Comparison of ENCODE assay signal across 25 cellular contexts in the genomic region with DNA sequence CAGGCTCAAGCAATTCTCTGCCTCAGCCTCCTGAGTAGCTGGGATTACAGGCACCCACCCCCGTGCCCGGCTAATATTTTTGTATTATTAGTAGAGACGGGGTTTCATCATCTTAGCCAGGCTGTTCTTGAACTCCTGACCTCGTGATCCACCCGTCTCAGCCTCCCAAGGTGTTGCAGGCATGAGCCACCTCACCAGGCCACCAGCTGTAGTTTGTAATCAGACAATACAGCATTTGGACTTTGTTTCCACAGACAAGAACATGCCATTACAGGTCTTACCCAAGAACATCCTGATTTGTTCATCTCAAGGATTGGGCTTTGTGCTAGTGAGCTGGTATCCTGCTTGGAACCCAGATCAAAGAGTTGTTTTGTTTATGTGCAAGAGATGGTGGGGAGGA. TPM values are rescaled to one million over a fixed set of nuclear protein-coding genes. Genes with fewer than 3 reads are reported as not detected.
DNase-seq lines count a peak whose midpoint lies in the region; ATAC-seq, FAIRE-seq and TF ChIP-seq lines count a peak whose summit lies in the region.
"Had no signal": no experiment of that assay in that cellular context is flagged by ENCODE, and none has a peak within 500 bp of the region (broad histone marks: within the 10 kb centered on the region; RNA-seq: fewer than 3 reads in every experiment).

No MANE protein-coding gene starts in this region.

- POLR2A ChIA-PET in HepG2 (lab: Yijun Ruan, JAX), result interaction anchor here (0.6 to 7.7 kb wide), 5 partner anchors 10 to 42 kb away, joined by 3 to 265 read pairs (median 4); a partner anchor contains a TSS

- H3K27me3 ChIP-seq in RWPE2 (ENCODE audit: insufficient read depth, poor library complexity, severe bottlenecking) (no peaks in the 10 kb centered on the region), bronchial epithelial cell (ENCODE audit: control insufficient read depth, insufficient read depth, low read length) (no peaks in the 10 kb centered on the region), HepG2 (ENCODE audit: control insufficient read depth in 1 of 2, insufficient read depth in 2 of 2, low read length in 2 of 2) (no peaks in the 10 kb centered on the region; a peak in 1 of 5 replicates)
- H3K27me3 ChIP-seq: BE2C had no signal

- CTCF ChIA-PET in HepG2 (lab: Yijun Ruan, JAX; ENCODE audit: low intra/inter-chr PET ratio, low total read pairs), result no interaction called here

- H3K4me1 ChIP-seq in RWPE2 (ENCODE audit: insufficient read depth, poor library complexity, severe bottlenecking) (peaks cover 27% of the 10 kb centered on the region), HepG2 (ENCODE audit: insufficient read depth, low read length) (peaks cover 95% of the 10 kb centered on the region)
- H3K4me1 ChIP-seq: BE2C, Caco-2 had no signal

- no peaks in the 10 kb centered on the region for H3K36me3 ChIP-seq in RWPE2 (ENCODE audit: low read depth)
- H3K36me3 ChIP-seq in bronchial epithelial cell (ENCODE audit: control insufficient read depth, insufficient read depth, low read length), result no peaks in the 10 kb centered on the region
- no peaks in the 10 kb centered on the region for H3K36me3 ChIP-seq in HepG2 (replicated peaks in 1 of 2; ENCODE audit: control insufficient read depth in 1 of 2, insufficient read depth in 2 of 2, low read length in 2 of 2)
- H3K36me3 ChIP-seq: BE2C had no signal

- ATAC-seq in RWPE2 (ENCODE audit: low read depth) (peak; percentile 58), esophagus mucosa (peak; percentile 59), HepG2 (no peak; the same call in 2 of the 3 replicates), GM18498 (IDR thresholded peaks at IDR 0.05; ENCODE audit: unreplicated experiment) (no peak), GM21825 (IDR thresholded peaks at IDR 0.05; ENCODE audit: unreplicated experiment) (no peak)
- ATAC-seq: GM23338, HCT116, K562 had no signal

- no peak for TF ChIP-seq CTCF in RWPE2 (IDR thresholded peaks at IDR 0.05; ENCODE audit: poor library complexity, severe bottlenecking)
- no peak for TF ChIP-seq CTCF in bronchial epithelial cell (IDR thresholded peaks at IDR 0.05; ENCODE audit: insufficient read depth, low read length, severe bottlenecking)
- TF ChIP-seq CTCF in HepG2 (CRISPR knock-in tag; IDR thresholded peaks at IDR 0.05), result no peak

- intact Hi-C loops in HepG2 (cut with micrococcal nuclease; ENCODE audit: unreplicated experiment), result loop anchor here (2.0 kb wide), 2 partner anchors 15 to 19 kb away; no protein-coding TSS in a partner anchor

- no peak overlapping the region for H3K4me3 ChIP-seq in RWPE2 (ENCODE audit: severe bottlenecking)
- H3K4me3 ChIP-seq in bronchial epithelial cell (ENCODE audit: low read depth, low read length), result no peak overlapping the region
- H3K4me3 ChIP-seq in HepG2 (replicated peaks in 1 of 3; ENCODE audit: insufficient read depth in 1 of 3, low read depth in 2 of 3, low read length in 3 of 3), result no peak overlapping the region
- H3K4me3 ChIP-seq: GM23338, K562 had no signal

- TF ChIP-seq POLR2A in HepG2 (IDR thresholded peaks at IDR 0.05; ENCODE audit: insufficient read depth in 1 of 2, low read depth in 2 of 2, low read length in 2 of 2), result no peak

- H3K9ac ChIP-seq in HepG2 (ENCODE audit: insufficient read depth, low read depth, low read length), result no peak overlapping the region

- in situ Hi-C loops in HepG2 (cut with HindIII; ENCODE audit: extremely low pct_ligation_motif_present, low pct_unique_long_range_greater_than_20kb), result no loop called here

- WGBS in HepG2 (ENCODE audit: low lambda C conversion rate), result 2% methylated on average over 5 of the region's 5 CpGs

- H3K27ac ChIP-seq in RWPE2 (ENCODE audit: poor library complexity, severe bottlenecking) (peak overlapping the region; percentile 41), HepG2 (ENCODE audit: extremely low read length, insufficient read depth, low read length) (peak overlapping the region; percentile 15)
- H3K27ac ChIP-seq: C4-2B, HL-60 had no signal

- no peak for TF ChIP-seq RAD21 in HepG2 (CRISPR knock-in tag; IDR thresholded peaks at IDR 0.05)

- H3K79me2 ChIP-seq in HepG2 (ENCODE audit: insufficient read depth, low read length), result no peaks in the 10 kb centered on the region

- H2AFZ ChIP-seq in HepG2 (ENCODE audit: low read length), result no peak overlapping the region
- H2AFZ ChIP-seq: GM23338 had no signal

- BruUV-seq in HepG2 (replicated peaks; lab: Mats Ljungman, UMichigan), result no TSS peak

- DNase-seq in RWPE2 (ENCODE audit: low spot score) (no peak), bronchial epithelial cell (ENCODE audit: low read depth) (peak; percentile 80), HepG2 (ENCODE audit: low spot score) (peak; percentile 28), middle frontal gyrus (ENCODE audit: extremely low spot score, low spot score) (no peak)
- DNase-seq: ACHN; BE2C; Caco-2; CD4-positive, alpha-beta T cell; H7; HFFc6; IMR-90 had no signal

- TF ChIP-seq EP300 in HepG2 (IDR thresholded peaks at IDR 0.05; ENCODE audit: low read depth in 2 of 2, low read length in 2 of 2), result peak in 1 of 2 experiments; percentile 35; a peak in 1 of 4 replicates
- no peak for TF ChIP-seq EP300 in HepG2 (CRISPR knock-in tag; IDR thresholded peaks at IDR 0.05; ENCODE audit: borderline replicate concordance)

- H4K20me1 ChIP-seq in HepG2 (ENCODE audit: insufficient read depth, low read length), result no peaks in the 10 kb centered on the region

- peak overlapping the region; percentile 66 for H3K4me2 ChIP-seq in HepG2 (ENCODE audit: low read depth, low read length)
- H3K4me2 ChIP-seq: GM23338 had no signal

- FAIRE-seq in bronchial epithelial cell (lab: Jason Lieb, UNC), result no peak
- no peak for FAIRE-seq in HepG2 (lab: Jason Lieb, UNC)
- FAIRE-seq: A204.1, D721Med, G401.6, GM12891, GM18507, K562 had no signal

- no peaks in the 10 kb centered on the region for H3K9me3 ChIP-seq in RWPE2 (ENCODE audit: severe bottlenecking)
- no peaks in the 10 kb centered on the region for H3K9me3 ChIP-seq in HepG2 (ENCODE audit: low read length)
- H3K9me3 ChIP-seq: BE2C, Caco-2 had no signal

RNA-seq across cellular contexts. Expression of a gene that starts 30.1 kb away (rescaled TPM):
- total RNA-seq in bronchial epithelial cell (0.13 and 0.53 TPM in 2 replicates), esophagus mucosa (1.7 TPM), HepG2 (2016; rRNA removed; fragmentation: Illumina TruSeq; extraction: Trizol) (3.6 and 4.1 TPM in 2 replicates)
- total RNA-seq in HepG2 (2016; cell fraction: cytosol; rRNA removed; fragmentation: Illumina TruSeq; extraction: Trizol; ENCODE audit: low read depth), result 2.2 and 2.4 TPM in 2 replicates
- 3.2 and 4.7 TPM in 2 replicates for total RNA-seq in HepG2 (2016; cell fraction: insoluble cytoplasmic fraction; rRNA removed; fragmentation: Illumina TruSeq; extraction: Trizol)
- 6.2 and 6.9 TPM in 2 replicates for total RNA-seq in HepG2 (2016; cell fraction: membrane; rRNA removed; fragmentation: Illumina TruSeq; extraction: Trizol)
- 3.8 and 4.0 TPM in 2 replicates for total RNA-seq in HepG2 (2016; cell fraction: nucleus; rRNA removed; fragmentation: Illumina TruSeq; extraction: Trizol)
- 8.7 and 10.1 TPM in 2 replicates for polyA plus RNA-seq in HepG2 (2011; rRNA removed)
- 10.2 and 10.7 TPM in 2 replicates for polyA plus RNA-seq in HepG2 (2011; cell fraction: cytosol; rRNA removed)
- polyA plus RNA-seq in HepG2 (2011; cell fraction: nucleus; rRNA removed), result 9.3 and 9.9 TPM in 2 replicates
- 12.3 and 32.8 TPM in 2 replicates for polyA plus RNA-seq in HepG2 (2012)
- 7.2 and 9.4 TPM in 2 replicates for polyA plus RNA-seq in HepG2 (2016; cell fraction: cytosol; fragmentation: Illumina TruSeq; extraction: Trizol; ENCODE audit: low read depth)
- polyA plus RNA-seq in HepG2 (2016; cell fraction: insoluble cytoplasmic fraction; fragmentation: Illumina TruSeq; extraction: Trizol; ENCODE audit: low read depth), result 13.1 and 13.3 TPM in 2 replicates
- polyA plus RNA-seq in HepG2 (2016; cell fraction: membrane; fragmentation: Illumina TruSeq; extraction: Trizol; ENCODE audit: low read depth), result 15.0 and 15.5 TPM in 2 replicates
- 9.5 and 9.7 TPM in 2 replicates for polyA plus RNA-seq in HepG2 (2016; cell fraction: nucleus; fragmentation: Illumina TruSeq; extraction: Trizol; ENCODE audit: insufficient read depth, low read depth)
- polyA minus RNA-seq in HepG2 (2011; rRNA and poly(A)+ RNA removed; ENCODE audit: low replicate concordance), result 1.0 and 10.4 TPM in 2 replicates
- 6.8 and 7.9 TPM in 2 replicates for polyA minus RNA-seq in HepG2 (2011; cell fraction: cytosol; rRNA and poly(A)+ RNA removed)
- 11.7 and 13.4 TPM in 2 replicates for polyA minus RNA-seq in HepG2 (2011; cell fraction: nucleus; rRNA and poly(A)+ RNA removed)

RNA-seq across cellular contexts. Expression of a gene that starts 30.3 kb away (rescaled TPM):
- total RNA-seq in bronchial epithelial cell (11.1 and 11.6 TPM in 2 replicates), esophagus mucosa (15.3 TPM), HepG2 (2016; rRNA removed; fragmentation: Illumina TruSeq; extraction: Trizol) (20.9 and 25.0 TPM in 2 replicates)
- total RNA-seq in HepG2 (2016; cell fraction: cytosol; rRNA removed; fragmentation: Illumina TruSeq; extraction: Trizol; ENCODE audit: low read depth), result 15.0 and 15.3 TPM in 2 replicates
- total RNA-seq in HepG2 (2016; cell fraction: insoluble cytoplasmic fraction; rRNA removed; fragmentation: Illumina TruSeq; extraction: Trizol), result 21.7 and 30.3 TPM in 2 replicates
- 13.3 and 13.7 TPM in 2 replicates for total RNA-seq in HepG2 (2016; cell fraction: membrane; rRNA removed; fragmentation: Illumina TruSeq; extraction: Trizol)
- total RNA-seq in HepG2 (2016; cell fraction: nucleus; rRNA removed; fragmentation: Illumina TruSeq; extraction: Trizol), result 13.4 and 18.3 TPM in 2 replicates
- polyA plus RNA-seq in HepG2 (2011; rRNA removed), result 14.2 and 19.0 TPM in 2 replicates
- 5.0 and 8.9 TPM in 2 replicates for polyA plus RNA-seq in HepG2 (2011; cell fraction: cytosol; rRNA removed)
- 4.0 and 7.0 TPM in 2 replicates for polyA plus RNA-seq in HepG2 (2011; cell fraction: nucleus; rRNA removed)
- 12.4 and 13.1 TPM in 2 replicates for polyA plus RNA-seq in HepG2 (2012)
- polyA plus RNA-seq in HepG2 (2016; cell fraction: cytosol; fragmentation: Illumina TruSeq; extraction: Trizol; ENCODE audit: low read depth), result 7.9 and 10.0 TPM in 2 replicates
- polyA plus RNA-seq in HepG2 (2016; cell fraction: insoluble cytoplasmic fraction; fragmentation: Illumina TruSeq; extraction: Trizol; ENCODE audit: low read depth), result 27.3 and 32.8 TPM in 2 replicates
- polyA plus RNA-seq in HepG2 (2016; cell fraction: membrane; fragmentation: Illumina TruSeq; extraction: Trizol; ENCODE audit: low read depth), result 9.6 and 13.7 TPM in 2 replicates
- 20.1 and 21.9 TPM in 2 replicates for polyA plus RNA-seq in HepG2 (2016; cell fraction: nucleus; fragmentation: Illumina TruSeq; extraction: Trizol; ENCODE audit: insufficient read depth, low read depth)
- polyA minus RNA-seq in HepG2 (2011; rRNA and poly(A)+ RNA removed; ENCODE audit: low replicate concordance), result 1.9 and 7.5 TPM in 2 replicates
- polyA minus RNA-seq in HepG2 (2011; cell fraction: cytosol; rRNA and poly(A)+ RNA removed), result 2.8 and 3.5 TPM in 2 replicates
- 21.2 and 22.8 TPM in 2 replicates for polyA minus RNA-seq in HepG2 (2011; cell fraction: nucleus; rRNA and poly(A)+ RNA removed)

RNA-seq across cellular contexts. Expression of a gene that starts 31.5 kb away (rescaled TPM):
- 0.38 and 0.53 TPM in 2 replicates for total RNA-seq in bronchial epithelial cell
- 3.5 TPM for total RNA-seq in esophagus mucosa
- total RNA-seq in HepG2 (2016; rRNA removed; fragmentation: Illumina TruSeq; extraction: Trizol), result 24.4 and 42.8 TPM in 2 replicates
- 6.1 and 8.5 TPM in 2 replicates for total RNA-seq in HepG2 (2016; cell fraction: cytosol; rRNA removed; fragmentation: Illumina TruSeq; extraction: Trizol; ENCODE audit: low read depth)
- total RNA-seq in HepG2 (2016; cell fraction: insoluble cytoplasmic fraction; rRNA removed; fragmentation: Illumina TruSeq; extraction: Trizol), result 24.1 and 44.5 TPM in 2 replicates
- 21.2 and 24.0 TPM in 2 replicates for total RNA-seq in HepG2 (2016; cell fraction: membrane; rRNA removed; fragmentation: Illumina TruSeq; extraction: Trizol)
- 74.8 and 81.7 TPM in 2 replicates for total RNA-seq in HepG2 (2016; cell fraction: nucleus; rRNA removed; fragmentation: Illumina TruSeq; extraction: Trizol)
- 310 and 460 TPM in 2 replicates for polyA plus RNA-seq in HepG2 (2011; rRNA removed)
- polyA plus RNA-seq in HepG2 (2011; cell fraction: cytosol; rRNA removed), result 141 and 152 TPM in 2 replicates
- 496 and 544 TPM in 2 replicates for polyA plus RNA-seq in HepG2 (2011; cell fraction: nucleus; rRNA removed)
- polyA plus RNA-seq in HepG2 (2012), result 253 and 287 TPM in 2 replicates
- 11.4 and 13.1 TPM in 2 replicates for polyA plus RNA-seq in HepG2 (2016; cell fraction: cytosol; fragmentation: Illumina TruSeq; extraction: Trizol; ENCODE audit: low read depth)
- polyA plus RNA-seq in HepG2 (2016; cell fraction: insoluble cytoplasmic fraction; fragmentation: Illumina TruSeq; extraction: Trizol; ENCODE audit: low read depth), result 42.4 and 50.4 TPM in 2 replicates
- polyA plus RNA-seq in HepG2 (2016; cell fraction: membrane; fragmentation: Illumina TruSeq; extraction: Trizol; ENCODE audit: low read depth), result 28.2 and 31.8 TPM in 2 replicates
- polyA plus RNA-seq in HepG2 (2016; cell fraction: nucleus; fragmentation: Illumina TruSeq; extraction: Trizol; ENCODE audit: insufficient read depth, low read depth), result 169 and 186 TPM in 2 replicates
- polyA minus RNA-seq in HepG2 (2011; rRNA and poly(A)+ RNA removed; ENCODE audit: low replicate concordance), result 0.40 and 2,799 TPM in 2 replicates
- 352 and 410 TPM in 2 replicates for polyA minus RNA-seq in HepG2 (2011; cell fraction: cytosol; rRNA and poly(A)+ RNA removed)
- 342 and 399 TPM in 2 replicates for polyA minus RNA-seq in HepG2 (2011; cell fraction: nucleus; rRNA and poly(A)+ RNA removed)
- total RNA-seq: CD4-positive, alpha-beta T cell; HFFc6; HT1080; IMR-90 had no signal
- polyA plus RNA-seq: IMR-90, K562 had no signal

RNA-seq across cellular contexts. Expression of a gene that starts 40.8 kb away (rescaled TPM):
- total RNA-seq in bronchial epithelial cell, result 222 and 317 TPM in 2 replicates
- 322 TPM for total RNA-seq in esophagus mucosa
- total RNA-seq in HepG2 (2016; rRNA removed; fragmentation: Illumina TruSeq; extraction: Trizol), result 266 and 359 TPM in 2 replicates
- total RNA-seq in HepG2 (2016; cell fraction: cytosol; rRNA removed; fragmentation: Illumina TruSeq; extraction: Trizol; ENCODE audit: low read depth), result 93.1 and 113 TPM in 2 replicates
- 255 and 373 TPM in 2 replicates for total RNA-seq in HepG2 (2016; cell fraction: insoluble cytoplasmic fraction; rRNA removed; fragmentation: Illumina TruSeq; extraction: Trizol)
- total RNA-seq in HepG2 (2016; cell fraction: membrane; rRNA removed; fragmentation: Illumina TruSeq; extraction: Trizol), result 138 and 151 TPM in 2 replicates
- 76.2 and 83.8 TPM in 2 replicates for total RNA-seq in HepG2 (2016; cell fraction: nucleus; rRNA removed; fragmentation: Illumina TruSeq; extraction: Trizol)
- 147 and 188 TPM in 2 replicates for polyA plus RNA-seq in HepG2 (2011; rRNA removed)
- polyA plus RNA-seq in HepG2 (2011; cell fraction: cytosol; rRNA removed), result 236 and 276 TPM in 2 replicates
- polyA plus RNA-seq in HepG2 (2011; cell fraction: nucleus; rRNA removed), result 40.2 and 44.6 TPM in 2 replicates
- 97.0 and 122 TPM in 2 replicates for polyA plus RNA-seq in HepG2 (2012)
- 101 and 125 TPM in 2 replicates for polyA plus RNA-seq in HepG2 (2016; cell fraction: cytosol; fragmentation: Illumina TruSeq; extraction: Trizol; ENCODE audit: low read depth)
- polyA plus RNA-seq in HepG2 (2016; cell fraction: insoluble cytoplasmic fraction; fragmentation: Illumina TruSeq; extraction: Trizol; ENCODE audit: low read depth), result 322 and 359 TPM in 2 replicates
- polyA plus RNA-seq in HepG2 (2016; cell fraction: membrane; fragmentation: Illumina TruSeq; extraction: Trizol; ENCODE audit: low read depth), result 105 and 119 TPM in 2 replicates
- polyA plus RNA-seq in HepG2 (2016; cell fraction: nucleus; fragmentation: Illumina TruSeq; extraction: Trizol; ENCODE audit: insufficient read depth, low read depth), result 146 and 155 TPM in 2 replicates
- 30.3 and 88.3 TPM in 2 replicates for polyA minus RNA-seq in HepG2 (2011; rRNA and poly(A)+ RNA removed; ENCODE audit: low replicate concordance)
- 40.0 and 52.4 TPM in 2 replicates for polyA minus RNA-seq in HepG2 (2011; cell fraction: cytosol; rRNA and poly(A)+ RNA removed)
- 10.8 and 14.4 TPM in 2 replicates for polyA minus RNA-seq in HepG2 (2011; cell fraction: nucleus; rRNA and poly(A)+ RNA removed)

RNA-seq across cellular contexts. Expression of a gene that starts 41.2 kb away (rescaled TPM):
- total RNA-seq in bronchial epithelial cell (6.6 and 9.2 TPM in 2 replicates), esophagus mucosa (8.6 TPM), HepG2 (2016; rRNA removed; fragmentation: Illumina TruSeq; extraction: Trizol) (9.1 and 10.7 TPM in 2 replicates)
- total RNA-seq in HepG2 (2016; cell fraction: cytosol; rRNA removed; fragmentation: Illumina TruSeq; extraction: Trizol; ENCODE audit: low read depth), result 10.1 and 10.8 TPM in 2 replicates
- total RNA-seq in HepG2 (2016; cell fraction: insoluble cytoplasmic fraction; rRNA removed; fragmentation: Illumina TruSeq; extraction: Trizol), result 8.7 and 9.2 TPM in 2 replicates
- 8.4 and 8.8 TPM in 2 replicates for total RNA-seq in HepG2 (2016; cell fraction: membrane; rRNA removed; fragmentation: Illumina TruSeq; extraction: Trizol)
- total RNA-seq in HepG2 (2016; cell fraction: nucleus; rRNA removed; fragmentation: Illumina TruSeq; extraction: Trizol), result 13.9 and 14.9 TPM in 2 replicates
- 4.6 and 5.2 TPM in 2 replicates for polyA plus RNA-seq in HepG2 (2011; rRNA removed)
- polyA plus RNA-seq in HepG2 (2011; cell fraction: cytosol; rRNA removed), result 1.5 and 2.1 TPM in 2 replicates
- 9.1 and 10.2 TPM in 2 replicates for polyA plus RNA-seq in HepG2 (2011; cell fraction: nucleus; rRNA removed)
- 3.9 and 4.2 TPM in 2 replicates for polyA plus RNA-seq in HepG2 (2012)
- 0.69 and 0.77 TPM in 2 replicates for polyA plus RNA-seq in HepG2 (2016; cell fraction: cytosol; fragmentation: Illumina TruSeq; extraction: Trizol; ENCODE audit: low read depth)
- polyA plus RNA-seq in HepG2 (2016; cell fraction: insoluble cytoplasmic fraction; fragmentation: Illumina TruSeq; extraction: Trizol; ENCODE audit: low read depth), result 8.6 and 8.9 TPM in 2 replicates
- 2.1 and 3.3 TPM in 2 replicates for polyA plus RNA-seq in HepG2 (2016; cell fraction: membrane; fragmentation: Illumina TruSeq; extraction: Trizol; ENCODE audit: low read depth)
- 16.8 and 22.4 TPM in 2 replicates for polyA plus RNA-seq in HepG2 (2016; cell fraction: nucleus; fragmentation: Illumina TruSeq; extraction: Trizol; ENCODE audit: insufficient read depth, low read depth)
- 2.2 and 12.2 TPM in 2 replicates for polyA minus RNA-seq in HepG2 (2011; rRNA and poly(A)+ RNA removed; ENCODE audit: low replicate concordance)
- 2.5 and 3.3 TPM in 2 replicates for polyA minus RNA-seq in HepG2 (2011; cell fraction: cytosol; rRNA and poly(A)+ RNA removed)
- 21.6 and 23.2 TPM in 2 replicates for polyA minus RNA-seq in HepG2 (2011; cell fraction: nucleus; rRNA and poly(A)+ RNA removed)

Comparison
In these comparisons a context has a peak if more than half of its experiments do, and no peak if none do; other contexts are left out.
1. ATAC-seq: peak in RWPE2 (single experiment) and esophagus mucosa (single experiment); none in HepG2 (single experiment), GM18498 (single experiment) and GM21825 (single experiment).
2. DNase-seq: peak in bronchial epithelial cell (single experiment) and HepG2 (single experiment); none in RWPE2 (single experiment) and middle frontal gyrus (single experiment).